Comparison of ENCODE assay signal across 30 cellular contexts in genomic region chr3:126360714-126361060, GRCh38. TPM values are rescaled to one million over a fixed set of nuclear protein-coding genes. Genes with fewer than 3 reads are reported as not detected.
DNase-seq lines count a peak whose midpoint lies in the region; ATAC-seq, FAIRE-seq and TF ChIP-seq lines count a peak whose summit lies in the region.
"Had no signal": no experiment of that assay in that cellular context is flagged by ENCODE, and none has a peak within 500 bp of the region (broad histone marks: within the 10 kb centered on the region; RNA-seq: fewer than 3 reads in every experiment).

No MANE protein-coding gene starts in this region.

- intact Hi-C loops in Right ventricle myocardium inferior (cut with DNase I) (no loop called here), Right ventricle myocardium superior (cut with DNase I) (no loop called here), kidney (cut with DNase I) (no loop called here), ovary (cut with DNase I) (no loop called here), aorta (cut with DNase I) (no loop called here)

- no peak for TF ChIP-seq EP300 in ovary (IDR thresholded peaks at IDR 0.05)

- DNase-seq in Right ventricle myocardium inferior (ENCODE audit: missing footprints) (peak; percentile 11), Right ventricle myocardium superior (no peak), kidney (peak; percentile 28), ovary (peak in 3 of 5 donors; percentile 17 to 33 (median 18)), aorta (peak; percentile 26 to 58), HPDE6-E6E7 (ENCODE audit: extremely low spot score) (no peak), NCI-H1930 (lab: John Stamatoyannopoulos, UW) (no peak)
- DNase-seq: 8988T; ACHN; CD4-positive, CD25-positive, alpha-beta regulatory T cell; DMS153; DND-41; GM23248; H9; MV-4-11; NCI-H1105; NCI-H146; NCI-H2029; NCI-H446; NCI-H524 treated with DMSO at 0.1 percent for 48 hours; NCI-H774; PC-3; SHP77 had no signal

- WGBS in ovary, 3 donors: 76 to 82% (median 77%) methylated on average over 3 of the region's 3 CpGs
- 80 to 84% methylated on average over 3 of the region's 3 CpGs for WGBS in aorta, 2 donors

- peaks cover 5 to 6% of the 10 kb centered on the region in 2 donors for H3K4me1 ChIP-seq in kidney (ENCODE audit: control insufficient read depth in 1 of 2, insufficient read depth in 1 of 2, low read depth in 1 of 2, low read length in 2 of 2)
- H3K4me1 ChIP-seq in ovary (ENCODE audit: insufficient read depth): peaks cover 2% of the 10 kb centered on the region
- H3K4me1 ChIP-seq in aorta (ENCODE audit: control insufficient read depth in 1 of 2, insufficient read depth in 2 of 2, low read length in 2 of 2): no peaks in the 10 kb centered on the region

- TF ChIP-seq CTCF in kidney (IDR thresholded peaks at IDR 0.05; ENCODE audit: borderline replicate concordance, extremely low read depth, insufficient read depth) (no peak), ovary (IDR thresholded peaks at IDR 0.05) (no peak)

- H3K36me3 ChIP-seq in kidney (ENCODE audit: control insufficient read depth in 1 of 2, insufficient read depth in 2 of 2, low read length in 2 of 2) (no peaks in the 10 kb centered on the region), ovary (no peaks in the 10 kb centered on the region), aorta (ENCODE audit: control insufficient read depth in 1 of 2, insufficient read depth in 2 of 2, low read length in 1 of 2) (no peaks in the 10 kb centered on the region)

- H3K27me3 ChIP-seq in ovary (no peaks in the 10 kb centered on the region), aorta (ENCODE audit: control insufficient read depth in 1 of 2, insufficient read depth in 2 of 2, low read length in 1 of 2) (no peaks in the 10 kb centered on the region)

- no peak for TF ChIP-seq POLR2A in ovary (IDR thresholded peaks at IDR 0.05)

- no peaks in the 10 kb centered on the region for H3K9me3 ChIP-seq in kidney (ENCODE audit: control insufficient read depth in 1 of 2, low read length in 2 of 2)
- H3K9me3 ChIP-seq in ovary: no peaks in the 10 kb centered on the region
- no peaks in the 10 kb centered on the region for H3K9me3 ChIP-seq in aorta (ENCODE audit: control insufficient read depth, low read length)

- no peak for ATAC-seq in Right ventricle myocardium inferior
- no peak for ATAC-seq in Right ventricle myocardium superior (ENCODE audit: poor library complexity)
- no peak for ATAC-seq in aorta (ENCODE audit: low FRiP score)
- ATAC-seq: K562, PC-3 had no signal

- FAIRE-seq in kidney (lab: Jason Lieb, UNC): no peak
- FAIRE-seq: GM18507, K562 had no signal

- H3K27ac ChIP-seq in kidney (ENCODE audit: low read depth in 2 of 2, low read length in 2 of 2): no peak overlapping the region
- H3K27ac ChIP-seq in ovary: no peak overlapping the region
- no peak overlapping the region for H3K27ac ChIP-seq in aorta (ENCODE audit: low read depth in 1 of 2, low read length in 2 of 2)
- H3K27ac ChIP-seq: GM23248 had no signal

- H3K9ac ChIP-seq in kidney (ENCODE audit: low read length in 2 of 2): no peak overlapping the region
- H3K9ac ChIP-seq: GM23248 had no signal

- H3K4me3 ChIP-seq in kidney (ENCODE audit: low read length in 2 of 2) (no peak overlapping the region), ovary (no peak overlapping the region), aorta (ENCODE audit: low read length in 2 of 2) (no peak overlapping the region)
- H3K4me3 ChIP-seq: GM23248, K562 had no signal

RNA-seq across cellular contexts. Expression of gene KLF15, which starts 3.5 kb away (rescaled TPM):
- total RNA-seq in Right ventricle myocardium inferior (33.0 TPM), Right ventricle myocardium superior (34.0 TPM), kidney (22.9 TPM), ovary (10 to 100 TPM; 23.2 to 83.3 (median 40.0) TPM), aorta (10 to 100 TPM in 1 of 2 donors, 1 to 10 TPM in 1; 8.5 to 39.9 TPM)
- polyA plus RNA-seq in kidney (ENCODE audit: insufficient read depth, low read depth, low replicate concordance) (30.0 TPM), ovary (10 to 100 TPM; 13.4 to 61.4 TPM), aorta (10 to 100 TPM; 23.7 to 43.9 TPM)
- total RNA-seq: CD4-positive, CD25-positive, alpha-beta regulatory T cell; PC-3 had no signal
- polyA plus RNA-seq: CD4-positive, CD25-positive, alpha-beta regulatory T cell had no signal

RNA-seq across cellular contexts. Expression of gene CFAP100, which starts 34.0 kb away (rescaled TPM):
- total RNA-seq in Right ventricle myocardium inferior (not detected), Right ventricle myocardium superior (not detected), kidney (not detected), ovary (10 to 100 TPM in 1 of 7 donors, 1 to 10 TPM in 4, not detected in 2; 1.5 to 21.3 (median 1.7) TPM), aorta (not detected)
- polyA plus RNA-seq in kidney (ENCODE audit: insufficient read depth, low read depth, low replicate concordance) (0.60 TPM), ovary (under 1 TPM in 1 of 2 donors, not detected in 1; 0.06 TPM), aorta (not detected)
- total RNA-seq: CD4-positive, CD25-positive, alpha-beta regulatory T cell; GM23248; HT1080; K562; LHCN-M2; MCF 10A; PC-3; SK-MEL-5 had no signal
- polyA plus RNA-seq: BJ; CD4-positive, CD25-positive, alpha-beta regulatory T cell; GM23248; K562 had no signal

Comparison
In these comparisons a context has a peak if more than half of its experiments do, and no peak if none do; other contexts are left out.
1. DNase-seq: peak in Right ventricle myocardium inferior (single experiment), kidney (single experiment), ovary (3 of 5) and aorta (2 of 2); none in Right ventricle myocardium superior (single experiment), HPDE6-E6E7 (single experiment) and NCI-H1930 (0 of 2).